Comparison of ENCODE assay signal across 8 cellular contexts in genomic region chr17:82244413-82245140, GRCh38. TPM values are rescaled to one million over a fixed set of nuclear protein-coding genes. Genes with fewer than 3 reads are reported as not detected.
DNase-seq lines count a peak whose midpoint lies in the region; ATAC-seq, FAIRE-seq and TF ChIP-seq lines count a peak whose summit lies in the region.

No MANE protein-coding gene starts in this region.

- DNase-seq in DND-41: peak; percentile 44
- peak; percentile 83 to 89 for DNase-seq in Kasumi-1 (lab: John Stamatoyannopoulos, UW)
- DNase-seq in K562 (ENCODE audit: extremely low read depth in 1 of 4, low spot score in 3 of 4): peak in 3 of 4 experiments; percentile 41 to 49 (median 48)
- peak in 2 of 3 donors; percentile 55 to 64 for DNase-seq in mucosa of descending colon
- no peak for DNase-seq in effector CD8-positive, alpha-beta T cell (lab: John Stamatoyannopoulos, UW)
- DNase-seq in NCI-H1436 treated with DMSO at 0.1 percent for 48 hours (lab: John Stamatoyannopoulos, UW): no peak

- H3K79me2 ChIP-seq in DND-41 (ENCODE audit: insufficient read depth, low read length) (peaks cover 56% of the 10 kb centered on the region), K562 (ENCODE audit: control insufficient read depth, insufficient read depth, low read length) (peaks cover 46% of the 10 kb centered on the region)

- ATAC-seq in DND-41 (ENCODE audit: insufficient read depth, low read depth): peak; percentile 33; the same call in 1 of the 3 replicates
- ATAC-seq in K562: 0 out of 3 replicates have a peak, but pooled peaks have one; percentile 14
- peak; percentile 26 for ATAC-seq in mucosa of descending colon
- ATAC-seq in HG03460 (IDR thresholded peaks at IDR 0.05; ENCODE audit: unreplicated experiment): no peak
- ATAC-seq in HG02973 (IDR thresholded peaks at IDR 0.05; ENCODE audit: unreplicated experiment): no peak

- TF ChIP-seq CTCF in DND-41 (IDR thresholded peaks at IDR 0.05; ENCODE audit: borderline replicate concordance, extremely low read depth, low read length, poor library complexity, severe bottlenecking): peak; percentile 71
- peak; percentile 56 to 67 (median 65) for TF ChIP-seq CTCF in K562 (IDR thresholded peaks at IDR 0.05 in 2 of 3, conservative IDR thresholded peaks at IDR 0.05 in 1 of 3; ENCODE audit: insufficient read depth in 2 of 3, low read depth in 1 of 3, low read length in 3 of 3)
- no peak for TF ChIP-seq CTCF in mucosa of descending colon (IDR thresholded peaks at IDR 0.05)

- H3K36me3 ChIP-seq in DND-41 (ENCODE audit: insufficient read depth, low read length) (peaks cover 85% of the 10 kb centered on the region), K562 (ENCODE audit: control insufficient read depth, insufficient read depth, low read length) (peaks cover 82% of the 10 kb centered on the region), mucosa of descending colon (ENCODE audit: low read depth) (peaks cover 15% of the 10 kb centered on the region)

- no peaks in the 10 kb centered on the region for H3K9me1 ChIP-seq in K562 (ENCODE audit: control insufficient read depth, insufficient read depth, low read length)

- WGBS in K562 (ENCODE audit: insufficient coverage, low coverage, missing lambda C conversion rate): 92% methylated on average over 32 of the region's 39 CpGs

- POLR2A ChIA-PET in K562 (lab: Yijun Ruan, JAX): interaction anchor here (1.2 kb wide), 1 partner anchor 23 kb away, joined by 3 read pairs; no protein-coding TSS in a partner anchor

- H3K4me1 ChIP-seq in DND-41 (ENCODE audit: insufficient read depth, low read length) (no peaks in the 10 kb centered on the region), K562 (replicated peaks in 1 of 2; ENCODE audit: control insufficient read depth in 2 of 2, insufficient read depth in 2 of 2, low read length in 2 of 2) (peaks cover 30 to 74% of the 10 kb centered on the region in 2 experiments), mucosa of descending colon (ENCODE audit: low read depth) (peaks cover 35% of the 10 kb centered on the region)

- CTCF ChIA-PET in K562 (lab: Yijun Ruan, JAX; ENCODE audit: low intra/inter-chr PET ratio): interaction anchor here (1.3 to 1.5 kb wide), 2 partner anchors 170 to 307 kb away, joined by 4 read pairs; no protein-coding TSS in a partner anchor

- in situ Hi-C loops in K562 (cut with MboI): loop anchor here (5.0 kb wide), 1 partner anchor 63 kb away; no protein-coding TSS in a partner anchor

- H3K27ac ChIP-seq in DND-41 (ENCODE audit: low read length) (no peak overlapping the region), K562 (ENCODE audit: extremely low read depth, low read depth, low read length) (no peak overlapping the region)

- H3K27me3 ChIP-seq in DND-41 (ENCODE audit: insufficient read depth, low read length, poor library complexity) (no peaks in the 10 kb centered on the region), K562 (ENCODE audit: control insufficient read depth in 2 of 2, insufficient read depth in 2 of 2, low read length in 2 of 2) (no peaks in the 10 kb centered on the region)

- TF ChIP-seq POLR2A in K562 (conservative IDR thresholded peaks at IDR 0.05): no peak

- intact Hi-C loops in K562 (cut with micrococcal nuclease) (loop anchor here (1.0 kb wide), 1 partner anchor 77 kb away; no protein-coding TSS in a partner anchor), mucosa of descending colon (cut with DNase I, micrococcal nuclease) (no loop called here)

- H3K9me3 ChIP-seq in DND-41 (ENCODE audit: insufficient read depth, low read length, severe bottlenecking) (no peaks in the 10 kb centered on the region), K562 (replicated peaks; ENCODE audit: control insufficient read depth, insufficient read depth, low read depth, low read length) (no peaks in the 10 kb centered on the region), mucosa of descending colon (no peaks in the 10 kb centered on the region)

- H4K20me1 ChIP-seq in DND-41 (ENCODE audit: insufficient read depth, low read length) (peaks cover 90% of the 10 kb centered on the region), K562 (replicated peaks; ENCODE audit: control insufficient read depth, insufficient read depth, low read length) (0 out of 2 replicates have a peak, but pooled peaks cover 2% of the 10 kb centered on the region)

- H3K4me2 ChIP-seq in DND-41 (ENCODE audit: insufficient read depth, low read length): no peak overlapping the region
- no peak overlapping the region for H3K4me2 ChIP-seq in K562 (ENCODE audit: insufficient read depth, low read length)

- TF ChIP-seq EP300 in K562 (IDR thresholded peaks at IDR 0.05; ENCODE audit: low read length): no peak

- no peak overlapping the region for H2AFZ ChIP-seq in DND-41 (ENCODE audit: low read depth, low read length)
- no peak overlapping the region for H2AFZ ChIP-seq in K562 (ENCODE audit: low read depth, low read length)

- peak; percentile 37 to 70 for TF ChIP-seq RAD21 in K562 (CRISPR knock-in tag; conservative IDR thresholded peaks at IDR 0.05 in 1 of 2, IDR thresholded peaks at IDR 0.05 in 1 of 2)

- H3K4me3 ChIP-seq in DND-41 (ENCODE audit: low read depth in 1 of 2, low read length in 2 of 2) (no peak overlapping the region), K562 (no peak overlapping the region), mucosa of descending colon (no peak overlapping the region)

- no TSS peak for BruUV-seq in K562 (replicated peaks; lab: Mats Ljungman, UMichigan)

- 0 out of 2 replicates have a peak overlapping the region, but pooled peaks have one; percentile 3 for H3K9ac ChIP-seq in DND-41 (ENCODE audit: low read depth, low read length)
- H3K9ac ChIP-seq in K562 (ENCODE audit: insufficient read depth in 1 of 2, low read depth in 2 of 2, low read length in 2 of 2): no peak overlapping the region; a peak in 1 of 4 replicates

- FAIRE-seq in K562 (lab: Jason Lieb, UNC): no peak

RNA-seq across cellular contexts. Expression of gene SLC16A3, which starts 15.7 kb away (rescaled TPM):
- 2.9 and 6.6 TPM in 2 replicates for total RNA-seq in K562 (2011; cell fraction: chromatin; rRNA removed; ENCODE audit: low replicate concordance)
- total RNA-seq in K562 (2011; cell fraction: nucleolus; rRNA removed): 10.0 and 10.5 TPM in 2 replicates
- 4.4 and 5.7 TPM in 2 replicates for total RNA-seq in K562 (2011; cell fraction: nucleoplasm; rRNA removed)
- 1.8 and 2.5 TPM in 2 replicates for total RNA-seq in K562 (2014; rRNA removed)
- total RNA-seq in K562 (2014; rRNA removed; fragmentation: Illumina TruSeq; extraction: Trizol): 0.11 and 0.13 TPM in 2 replicates
- 1.0 and 1.2 TPM in 2 replicates for total RNA-seq in K562 (2015; rRNA removed; fragmentation: Illumina TruSeq; extraction: Trizol)
- total RNA-seq in K562 (2021): 2.9 and 5.4 TPM in 2 replicates
- 3.7 and 8.3 TPM in 2 replicates for polyA plus RNA-seq in K562 (2011; rRNA removed)
- 9.7 and 12.8 TPM in 2 replicates for polyA plus RNA-seq in K562 (2011; cell fraction: cytosol; rRNA removed)
- polyA plus RNA-seq in K562 (2011; cell fraction: nucleus; rRNA removed): 9.1 and 10.2 TPM in 2 replicates
- 4.9 and 9.3 TPM in 2 replicates for polyA plus RNA-seq in K562 (2012)
- polyA plus RNA-seq in K562 (2014; fragmentation: Illumina TruSeq; extraction: Trizol): 0.58 and 0.78 TPM in 2 replicates
- polyA plus RNA-seq in K562 (2014; fragmentation: Nextera tagmentation; extraction: Ambion mirVana): not detected
- 0.81 and 1.9 TPM in 2 replicates for polyA plus RNA-seq in K562 (2014; rRNA removed)
- 2.9 and 3.7 TPM in 2 replicates for polyA minus RNA-seq in K562 (2011; rRNA and poly(A)+ RNA removed)
- polyA minus RNA-seq in K562 (2011; cell fraction: cytosol; rRNA and poly(A)+ RNA removed): 7.0 and 15.5 TPM in 2 replicates
- polyA minus RNA-seq in K562 (2011; cell fraction: nucleus; rRNA and poly(A)+ RNA removed): 4.8 and 6.9 TPM in 2 replicates
- total RNA-seq in mucosa of descending colon: 100 to 1,000 TPM in 2 of 3 donors, 10 to 100 TPM in 1; 41.0 to 150 (median 104) TPM

RNA-seq across cellular contexts. Expression of gene CSNK1D, which starts 28.9 kb away (rescaled TPM):
- 268 and 441 TPM in 2 replicates for total RNA-seq in K562 (2011; cell fraction: chromatin; rRNA removed; ENCODE audit: low replicate concordance)
- 196 and 213 TPM in 2 replicates for total RNA-seq in K562 (2011; cell fraction: nucleolus; rRNA removed)
- 179 and 187 TPM in 2 replicates for total RNA-seq in K562 (2011; cell fraction: nucleoplasm; rRNA removed)
- 26.1 and 39.0 TPM in 2 replicates for total RNA-seq in K562 (2014; rRNA removed)
- 35.9 and 41.3 TPM in 2 replicates for total RNA-seq in K562 (2014; rRNA removed; fragmentation: Illumina TruSeq; extraction: Trizol)
- total RNA-seq in K562 (2015; rRNA removed; fragmentation: Illumina TruSeq; extraction: Trizol): 35.7 and 36.6 TPM in 2 replicates
- total RNA-seq in K562 (2021): 95.3 and 114 TPM in 2 replicates
- polyA plus RNA-seq in K562 (2011; rRNA removed): 82.8 and 96.8 TPM in 2 replicates
- 51.5 and 60.4 TPM in 2 replicates for polyA plus RNA-seq in K562 (2011; cell fraction: cytosol; rRNA removed)
- polyA plus RNA-seq in K562 (2011; cell fraction: nucleus; rRNA removed): 306 and 488 TPM in 2 replicates
- polyA plus RNA-seq in K562 (2012): 102 and 106 TPM in 2 replicates
- 123 and 133 TPM in 2 replicates for polyA plus RNA-seq in K562 (2014; fragmentation: Illumina TruSeq; extraction: Trizol)
- 1 to 10 TPM; 6.5 to 7.4 TPM for polyA plus RNA-seq in K562 (2014; fragmentation: Nextera tagmentation; extraction: Ambion mirVana)
- 81.0 and 90.3 TPM in 2 replicates for polyA plus RNA-seq in K562 (2014; rRNA removed)
- polyA minus RNA-seq in K562 (2011; rRNA and poly(A)+ RNA removed): 56.2 and 74.7 TPM in 2 replicates
- polyA minus RNA-seq in K562 (2011; cell fraction: cytosol; rRNA and poly(A)+ RNA removed): 45.7 and 51.3 TPM in 2 replicates
- 71.1 and 74.9 TPM in 2 replicates for polyA minus RNA-seq in K562 (2011; cell fraction: nucleus; rRNA and poly(A)+ RNA removed)
- total RNA-seq in mucosa of descending colon: 100 to 1,000 TPM; 177 to 221 (median 189) TPM

RNA-seq across cellular contexts. Expression of gene CCDC57, which starts 31.9 kb away (rescaled TPM):
- total RNA-seq in K562 (2011; cell fraction: chromatin; rRNA removed; ENCODE audit: low replicate concordance): 238 and 466 TPM in 2 replicates
- 176 and 211 TPM in 2 replicates for total RNA-seq in K562 (2011; cell fraction: nucleolus; rRNA removed)
- total RNA-seq in K562 (2011; cell fraction: nucleoplasm; rRNA removed): 135 and 163 TPM in 2 replicates
- total RNA-seq in K562 (2014; rRNA removed) (13.6 and 19.0 TPM in 2 replicates), K562 (2014; rRNA removed; fragmentation: Illumina TruSeq; extraction: Trizol) (10.7 TPM in 2 replicates), K562 (2015; rRNA removed; fragmentation: Illumina TruSeq; extraction: Trizol) (17.1 and 18.1 TPM in 2 replicates), K562 (2021) (33.8 and 36.0 TPM in 2 replicates), mucosa of descending colon (10 to 100 TPM; 41.3 to 46.3 (median 45.4) TPM)
- polyA plus RNA-seq in K562 (2011; rRNA removed) (26.3 and 31.1 TPM in 2 replicates), K562 (2014; fragmentation: Illumina TruSeq; extraction: Trizol) (12.9 and 19.9 TPM in 2 replicates), K562 (2014; fragmentation: Nextera tagmentation; extraction: Ambion mirVana) (1 to 10 TPM in 1 of 2 experiments, under 1 TPM in 1; 0.83 to 1.1 TPM), K562 (2014; rRNA removed) (34.8 and 36.2 TPM in 2 replicates)
- polyA plus RNA-seq in K562 (2011; cell fraction: cytosol; rRNA removed): 15.4 and 18.8 TPM in 2 replicates
- polyA plus RNA-seq in K562 (2011; cell fraction: nucleus; rRNA removed): 146 and 224 TPM in 2 replicates
- 20.1 and 38.4 TPM in 2 replicates for polyA plus RNA-seq in K562 (2012)
- polyA minus RNA-seq in K562 (2011; rRNA and poly(A)+ RNA removed): 15.9 and 16.8 TPM in 2 replicates
- 12.2 and 13.1 TPM in 2 replicates for polyA minus RNA-seq in K562 (2011; cell fraction: cytosol; rRNA and poly(A)+ RNA removed)
- polyA minus RNA-seq in K562 (2011; cell fraction: nucleus; rRNA and poly(A)+ RNA removed): 47.4 and 49.1 TPM in 2 replicates

Comparison
In these comparisons a context has a peak if more than half of its experiments do, and no peak if none do; other contexts are left out.
1. ATAC-seq: peak in DND-41 (single experiment), K562 (single experiment) and mucosa of descending colon (single experiment); none in HG03460 (single experiment) and HG02973 (single experiment).
2. DNase-seq: peak in DND-41 (single experiment), Kasumi-1 (2 of 2), K562 (3 of 4) and mucosa of descending colon (2 of 3); none in effector CD8-positive, alpha-beta T cell (single experiment) and NCI-H1436 treated with DMSO at 0.1 percent for 48 hours (single experiment).